ENCODE assay signal across 14 cellular contexts in the genomic region with DNA sequence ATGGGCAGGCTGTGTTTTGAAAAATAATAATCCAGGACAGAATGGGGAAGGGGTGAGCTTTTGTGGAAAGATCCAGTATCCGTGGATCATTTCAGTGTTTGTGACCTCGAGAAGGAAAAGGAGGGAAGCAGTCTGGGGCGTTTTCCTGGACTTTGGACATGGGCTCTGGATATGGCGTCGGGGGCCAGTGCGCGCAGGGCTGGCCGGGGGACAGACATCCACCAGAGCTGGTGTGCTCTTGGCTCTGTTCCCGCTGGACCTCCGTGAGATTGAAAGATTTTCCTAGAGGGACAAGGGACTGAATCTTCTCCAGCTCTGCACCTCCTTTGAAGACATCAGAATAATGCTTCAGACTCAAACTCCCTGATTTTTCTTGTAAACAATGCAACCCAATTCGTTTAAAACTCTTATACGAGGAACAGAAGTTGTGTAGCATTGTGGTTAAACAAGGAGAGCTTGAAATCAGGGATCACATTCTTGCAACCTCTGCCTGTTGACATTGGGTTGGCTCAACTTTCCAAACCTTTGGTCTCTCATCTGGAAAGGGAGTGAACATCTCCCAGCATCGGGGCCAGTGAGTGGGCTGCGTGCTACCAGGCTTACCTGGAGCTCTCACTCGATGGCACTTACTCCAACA.
"Had no signal": no experiment of that assay in that cellular context is flagged by ENCODE, and none has a peak within 500 bp of the region (broad histone marks: within the 10 kb centered on the region; RNA-seq: fewer than 3 reads in every experiment).

No MANE protein-coding gene starts in this region.

- H3K36me3 Mint-ChIP-seq: activated naive CD4-positive, alpha-beta T cell treated with anti-CD3 and anti-CD28 coated beads, Interleukin-2, amount 10 ng/mL, durations not matched to agents 7 days and 5 days; natural killer cell treated with Interleukin-12 subunit alpha and Interleukin-12 subunit beta and Interleukin-15 and Interleukin-18, amount 100 ng/mL, for 72 hours had no signal

- H3K9me3 ChIP-seq: gastroesophageal sphincter, psoas muscle, right lobe of liver, suprapubic skin had no signal

- H3K27me3 ChIP-seq: right lobe of liver, suprapubic skin had no signal

- DNase-seq: activated CD8-positive, alpha-beta memory T cell treated with anti-CD3 and anti-CD28 coated beads, Interleukin-2, amount 50 U/mL, for 4 hours; activated CD8-positive, alpha-beta T cell treated with anti-CD3 and anti-CD28 coated beads for 36 hours; activated naive CD4-positive, alpha-beta T cell treated with anti-CD3 and anti-CD28 coated beads, Interleukin-2, amount 10 ng/mL, durations not matched to agents 7 days and 5 days; effector CD4-positive, alpha-beta T cell; occipital lobe; psoas muscle; right lobe of liver; stimulated activated CD4-positive, alpha-beta T cell treated with anti-CD3 and anti-CD28 coated beads, Interleukin-12 subunit alpha, Interleukin-12 subunit beta, amount 100 ng/mL, for 4 hours; stimulated activated naive CD8-positive, alpha-beta T cell treated with anti-CD3 and anti-CD28 coated beads, Interleukin-15, Interleukin-2, amounts not matched to agents 100 U/mL and 50 U/mL, for 24 hours had no signal

- H3K4me3 Mint-ChIP-seq: activated CD8-positive, alpha-beta T cell treated with anti-CD3 and anti-CD28 coated beads for 36 hours; activated naive CD4-positive, alpha-beta T cell treated with anti-CD3 and anti-CD28 coated beads, Interleukin-2, amount 10 ng/mL, durations not matched to agents 7 days and 5 days; natural killer cell treated with Interleukin-12 subunit alpha and Interleukin-12 subunit beta and Interleukin-15 and Interleukin-18, amount 100 ng/mL, for 72 hours had no signal

- H3K4me1 ChIP-seq: gastroesophageal sphincter, psoas muscle had no signal

- H3K9me3 Mint-ChIP-seq: activated CD8-positive, alpha-beta T cell treated with anti-CD3 and anti-CD28 coated beads for 36 hours; activated naive CD4-positive, alpha-beta T cell treated with anti-CD3 and anti-CD28 coated beads, Interleukin-2, amount 10 ng/mL, durations not matched to agents 7 days and 5 days; natural killer cell treated with Interleukin-12 subunit alpha and Interleukin-12 subunit beta and Interleukin-15 and Interleukin-18, amount 100 ng/mL, for 72 hours had no signal

- ATAC-seq: activated CD8-positive, alpha-beta T cell treated with anti-CD3 and anti-CD28 coated beads for 36 hours; gastroesophageal sphincter; natural killer cell treated with Interleukin-12 subunit alpha and Interleukin-12 subunit beta and Interleukin-15 and Interleukin-18, amount 100 ng/mL, for 72 hours; psoas muscle; stimulated activated naive CD8-positive, alpha-beta T cell treated with anti-CD3 and anti-CD28 coated beads, Interleukin-15, Interleukin-2, amounts not matched to agents 100 U/mL and 50 U/mL, for 24 hours had no signal

- H3K4me3 ChIP-seq: coronary artery, gastroesophageal sphincter, psoas muscle, right lobe of liver, suprapubic skin had no signal

- H3K36me3 ChIP-seq: gastroesophageal sphincter, right lobe of liver, suprapubic skin had no signal

- H3K27ac Mint-ChIP-seq: activated CD8-positive, alpha-beta T cell treated with anti-CD3 and anti-CD28 coated beads for 36 hours; activated naive CD4-positive, alpha-beta T cell treated with anti-CD3 and anti-CD28 coated beads, Interleukin-2, amount 10 ng/mL, durations not matched to agents 7 days and 5 days; natural killer cell treated with Interleukin-12 subunit alpha and Interleukin-12 subunit beta and Interleukin-15 and Interleukin-18, amount 100 ng/mL, for 72 hours had no signal

- H3K27ac ChIP-seq: coronary artery, gastroesophageal sphincter, psoas muscle, right lobe of liver, suprapubic skin had no signal

- FAIRE-seq: endothelial cell of umbilical vein had no signal
